Comparison of ENCODE assay signal across 16 cellular contexts in the genomic region with DNA sequence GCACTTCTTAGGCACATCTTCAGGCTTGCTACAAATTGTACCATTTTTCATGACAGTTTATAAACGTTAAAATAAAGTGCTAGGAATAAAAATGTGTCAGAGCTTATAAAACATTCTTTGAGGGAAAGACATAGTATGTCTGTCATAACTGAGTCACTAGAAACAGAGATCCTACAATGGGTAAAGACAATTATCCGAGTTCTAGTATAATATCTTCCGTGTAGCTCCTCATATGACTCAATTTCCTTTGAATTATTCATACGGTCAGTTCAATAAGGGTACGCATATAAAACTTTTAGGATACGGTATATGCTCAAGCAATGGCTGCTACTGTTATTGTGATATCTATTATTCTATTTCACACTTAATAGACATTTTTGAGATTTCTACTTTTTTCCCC.
A peak's percentile ranks its signal among the peaks of the same experiment; 100 is the strongest.
DNase-seq lines count a peak whose midpoint lies in the region; ATAC-seq, FAIRE-seq and TF ChIP-seq lines count a peak whose summit lies in the region.
"Had no signal": no experiment of that assay in that cellular context is flagged by ENCODE, and none has a peak within 500 bp of the region (broad histone marks: within the 10 kb centered on the region; RNA-seq: fewer than 3 reads in every experiment).

No MANE protein-coding gene starts in this region.

- H3K9me1 ChIP-seq in endothelial cell of umbilical vein (replicated peaks; ENCODE audit: control insufficient read depth, extremely low read depth, insufficient read depth, low read length) = no peaks in the 10 kb centered on the region

- CTCF ChIA-PET in endothelial cell of umbilical vein (lab: Charles Lee) = interaction anchor here (1.3 to 2.2 kb wide), 2 partner anchors 10 to 14 kb away, joined by 3 to 8 read pairs; no protein-coding TSS in a partner anchor

- intact Hi-C loops in endothelial cell of umbilical vein (cut with micrococcal nuclease) = no loop called here
- intact Hi-C loops in cardiac septum (cut with DNase I) = no loop called here

- H3K36me3 ChIP-seq in OCI-LY1 (ENCODE audit: insufficient read depth, low read length) = no peaks in the 10 kb centered on the region
- no peaks in the 10 kb centered on the region for H3K36me3 ChIP-seq in endothelial cell of umbilical vein (ENCODE audit: control insufficient read depth in 2 of 2, extremely low read depth in 1 of 2, insufficient read depth in 2 of 2, low read length in 2 of 2)

- H3K27ac ChIP-seq in OCI-LY1 (ENCODE audit: low read depth, low read length, poor library complexity, severe bottlenecking) (no peak overlapping the region), endothelial cell of umbilical vein (ENCODE audit: insufficient read depth, low read depth, low read length) (no peak overlapping the region)

- H3K9me3 ChIP-seq in OCI-LY1 (ENCODE audit: low read length) (no peaks in the 10 kb centered on the region), endothelial cell of umbilical vein (replicated peaks; ENCODE audit: control insufficient read depth, insufficient read depth, low read length) (no peaks in the 10 kb centered on the region)

- no peak for ATAC-seq in HG03175 (IDR thresholded peaks at IDR 0.05; ENCODE audit: unreplicated experiment)
- ATAC-seq in HG02642 (IDR thresholded peaks at IDR 0.05; ENCODE audit: poor library complexity, unreplicated experiment) = no peak
- no peak for ATAC-seq in GM19397 (IDR thresholded peaks at IDR 0.05; ENCODE audit: unreplicated experiment)
- ATAC-seq: CD8-positive, alpha-beta T cell had no signal

- no peak for FAIRE-seq in endothelial cell of umbilical vein (lab: Jason Lieb, UNC)
- FAIRE-seq: D721Med had no signal

- H3K79me2 ChIP-seq in OCI-LY1 (ENCODE audit: insufficient read depth, low read length) = no peaks in the 10 kb centered on the region
- H3K79me2 ChIP-seq in endothelial cell of umbilical vein (ENCODE audit: control insufficient read depth, insufficient read depth, low read length) = no peaks in the 10 kb centered on the region

- no peaks in the 10 kb centered on the region for H3K9me2 ChIP-seq in OCI-LY1 (ENCODE audit: low read depth, low read length)

- TF ChIP-seq CTCF in OCI-LY1 (IDR thresholded peaks at IDR 0.05; ENCODE audit: low read length) (no peak), endothelial cell of umbilical vein (IDR thresholded peaks at IDR 0.05; ENCODE audit: extremely low read depth in 1 of 2, insufficient read depth in 1 of 2, low read depth in 1 of 2, low read length in 2 of 2) (no peak)

- H3F3A ChIP-seq in OCI-LY1 (ENCODE audit: insufficient read depth, low read length) = no peaks in the 10 kb centered on the region

- BruUV-seq in endothelial cell of umbilical vein (replicated peaks; lab: Mats Ljungman, UMichigan) = no TSS peak

- H2AFZ ChIP-seq in OCI-LY1 (ENCODE audit: low read length) (peak overlapping the region; percentile 87; the same call in 1 of the 2 replicates), endothelial cell of umbilical vein (ENCODE audit: low read depth, low read length) (no peak overlapping the region)

- no peak for TF ChIP-seq POLR2A in endothelial cell of umbilical vein (IDR thresholded peaks at IDR 0.05; ENCODE audit: low read depth, low read length)

- H3K4me3 ChIP-seq in OCI-LY1 (ENCODE audit: low read depth, low read length, poor library complexity, severe bottlenecking) (no peak overlapping the region), endothelial cell of umbilical vein (replicated peaks in 1 of 3; ENCODE audit: insufficient read depth in 1 of 3, low read depth in 1 of 3, low read length in 3 of 3) (no peak overlapping the region)

- H3K9ac ChIP-seq in OCI-LY1 (ENCODE audit: low read length) = no peak overlapping the region
- no peak overlapping the region for H3K9ac ChIP-seq in endothelial cell of umbilical vein (replicated peaks; ENCODE audit: extremely low read depth, insufficient read depth, low read length)

- dilution Hi-C loops in endothelial cell of umbilical vein (cut with MboI; ENCODE audit: extremely low pct_ligation_motif_present, low sequenced_read_pairs) = no loop called here

- H4K20me1 ChIP-seq in OCI-LY1 (ENCODE audit: insufficient read depth, low read length) = no peaks in the 10 kb centered on the region
- no peaks in the 10 kb centered on the region for H4K20me1 ChIP-seq in endothelial cell of umbilical vein (replicated peaks; ENCODE audit: control insufficient read depth, extremely low read depth, insufficient read depth, low read length)

- no peak overlapping the region for H3K4me2 ChIP-seq in OCI-LY1 (ENCODE audit: low read length)
- H3K4me2 ChIP-seq in endothelial cell of umbilical vein (ENCODE audit: insufficient read depth, low read length) = no peak overlapping the region

- H3K27me3 ChIP-seq in OCI-LY1 (ENCODE audit: insufficient read depth, low read length) = no peaks in the 10 kb centered on the region
- H3K27me3 ChIP-seq in endothelial cell of umbilical vein (ENCODE audit: control insufficient read depth in 2 of 2, insufficient read depth in 2 of 2, low read length in 2 of 2) = no peaks in the 10 kb centered on the region

- POLR2A ChIA-PET in endothelial cell of umbilical vein (lab: Charles Lee) = no interaction called here

- DNase-seq in HCEC 1CT (peak; percentile 72), endothelial cell of umbilical vein (ENCODE audit: low read depth, low spot score) (no peak), glomerular endothelial cell (ENCODE audit: extremely low read depth, low read depth, low spot score) (peak; percentile 1), cardiac septum (ENCODE audit: low spot score) (no peak)
- DNase-seq: CD8-positive, alpha-beta T cell; COR-L47; DMS153; DMS79 treated with DMSO at 0.1 percent for 48 hours; GOT3; H9; KG1 had no signal

- H3K4me1 ChIP-seq in OCI-LY1 (ENCODE audit: insufficient read depth, low read length, severe bottlenecking) (no peaks in the 10 kb centered on the region), endothelial cell of umbilical vein (ENCODE audit: control insufficient read depth, extremely low read depth, insufficient read depth, low read length) (no peaks in the 10 kb centered on the region)

TF ChIP-seq in endothelial cell of umbilical vein, 7 proteins besides CTCF, POLR2A, EP300 and RAD21:
- TF ChIP-seq JUN (IDR thresholded peaks at IDR 0.05; ENCODE audit: borderline replicate concordance, insufficient read depth, insufficient read length, low read depth) (no peak), FOS (IDR thresholded peaks at IDR 0.05; ENCODE audit: borderline replicate concordance, insufficient read depth, low read length) (peak; percentile 26)

Comparison
In these comparisons a context has a peak if more than half of its experiments do, and no peak if none do; other contexts are left out.
1. DNase-seq: peak in HCEC 1CT (single experiment) and glomerular endothelial cell (single experiment); none in endothelial cell of umbilical vein (single experiment) and cardiac septum (single experiment).